12 cellular contexts compared by ENCODE assay signal in genomic region chr6:97947841-97948240, GRCh38.
A peak's percentile ranks its signal among the peaks of the same experiment; 100 is the strongest.
DNase-seq lines count a peak whose midpoint lies in the region; TF ChIP-seq lines count a peak whose summit lies in the region.
"Had no signal": no experiment of that assay in that cellular context is flagged by ENCODE, and none has a peak within 500 bp of the region (broad histone marks: within the 10 kb centered on the region; RNA-seq: fewer than 3 reads in every experiment).

No MANE protein-coding gene starts in this region.

- TF ChIP-seq CTCF in RWPE1 (conservative IDR thresholded peaks at IDR 0.05; ENCODE audit: low read depth), result no peak
- TF ChIP-seq CTCF in fibroblast of mammary gland (conservative IDR thresholded peaks at IDR 0.05; ENCODE audit: control insufficient read depth, insufficient read depth, low read depth, low read length), result no peak

- H3K27ac ChIP-seq in RWPE1, result no peak overlapping the region
- H3K27ac ChIP-seq: 22Rv1 had no signal

- DNase-seq in DMS 273 (lab: John Stamatoyannopoulos, UW; ENCODE audit: unreplicated experiment) (peak; percentile 13), DMS 273 treated with DMSO at 0.1 percent for 48 hours (lab: John Stamatoyannopoulos, UW) (no peak), RWPE1 (ENCODE audit: low spot score) (peak; percentile 86), fibroblast of mammary gland (ENCODE audit: low read depth) (peak; percentile 57), skeletal muscle cell (ENCODE audit: low read depth) (peak; percentile 14), cerebellar cortex (ENCODE audit: low spot score) (no peak), germinal center (ENCODE audit: low spot score) (no peak), GM19240 (ENCODE audit: insufficient read length, low spot score) (no peak)
- DNase-seq: activated CD4-positive, alpha-beta T cell treated with anti-CD3 and anti-CD28 coated beads for 4 hours; naive B cell; NCI-H1436 had no signal

- POLR2A ChIA-PET in RWPE1 (lab: Yijun Ruan, JAX; ENCODE audit: low non-redundant PET), result no interaction called here

- H3K4me3 ChIP-seq in fibroblast of mammary gland (ENCODE audit: control insufficient read depth, low read depth, low read length), result no peak overlapping the region
- H3K4me3 ChIP-seq in skeletal muscle cell (ENCODE audit: low read depth, low read length), result no peak overlapping the region

- CTCF ChIA-PET in RWPE1 (lab: Yijun Ruan, JAX), result no interaction called here

Comparison
In these comparisons a context has a peak if more than half of its experiments do, and no peak if none do; other contexts are left out.
1. DNase-seq: peak in DMS 273 (single experiment), RWPE1 (single experiment), fibroblast of mammary gland (single experiment) and skeletal muscle cell (single experiment); none in DMS 273 treated with DMSO at 0.1 percent for 48 hours (single experiment), cerebellar cortex (single experiment), germinal center (single experiment) and GM19240 (single experiment).